2 cellular contexts compared by ENCODE assay signal in genomic region chr7:35204031-35204430, GRCh38. TPM values are rescaled to one million over a fixed set of nuclear protein-coding genes. Genes with fewer than 3 reads are reported as not detected.
"Had no signal": no experiment of that assay in that cellular context is flagged by ENCODE, and none has a peak within 500 bp of the region (broad histone marks: within the 10 kb centered on the region; RNA-seq: fewer than 3 reads in every experiment).

No MANE protein-coding gene starts in this region.

RNA-seq across cellular contexts. Expression of gene TBX20, which starts 49.9 kb away (rescaled TPM):
- total RNA-seq: NCI-H460, Peyer's patch had no signal
